ENCODE assay signal across 13 cellular contexts in genomic region chr3:52195823-52196331, GRCh38. TPM values are rescaled to one million over a fixed set of nuclear protein-coding genes. Genes with fewer than 3 reads are reported as not detected.
DNase-seq lines count a peak whose midpoint lies in the region; ATAC-seq and TF ChIP-seq lines count a peak whose summit lies in the region.
"Had no signal": no experiment of that assay in that cellular context is flagged by ENCODE, and none has a peak within 500 bp of the region (broad histone marks: within the 10 kb centered on the region; RNA-seq: fewer than 3 reads in every experiment).

No MANE protein-coding gene starts in this region.

- no peaks in the 10 kb centered on the region for H3K9me3 Mint-ChIP-seq in CD8-positive, alpha-beta memory T cell
- H3K9me3 Mint-ChIP-seq in progenitor cell of endocrine pancreas (ENCODE audit: low read depth), result no peaks in the 10 kb centered on the region
- H3K9me3 Mint-ChIP-seq in CD8-positive, alpha-beta T cell, result no peaks in the 10 kb centered on the region

- H3K4me3 Mint-ChIP-seq in CD8-positive, alpha-beta memory T cell, result peak overlapping the region in 1 of 7 donors; percentile 84
- no peak overlapping the region for H3K4me3 Mint-ChIP-seq in progenitor cell of endocrine pancreas (ENCODE audit: low read depth)
- H3K4me3 Mint-ChIP-seq in CD8-positive, alpha-beta T cell, result no peak overlapping the region

- no peaks in the 10 kb centered on the region for H3K27me3 ChIP-seq in CD8-positive, alpha-beta memory T cell (ENCODE audit: insufficient read depth, low read length, poor library complexity, severe bottlenecking)
- H3K27me3 ChIP-seq in CD8-positive, alpha-beta T cell (ENCODE audit: insufficient read depth, low read length), result no peaks in the 10 kb centered on the region
- H3K27me3 ChIP-seq: ascending aorta had no signal

- H3K9me3 ChIP-seq in CD8-positive, alpha-beta memory T cell (ENCODE audit: low read length), result no peaks in the 10 kb centered on the region
- H3K9me3 ChIP-seq in CD8-positive, alpha-beta T cell (ENCODE audit: low read length), result no peaks in the 10 kb centered on the region
- H3K9me3 ChIP-seq: ascending aorta had no signal

- peaks cover 0 to 13% (median 2%) of the 10 kb centered on the region in 3 donors for H3K36me3 Mint-ChIP-seq in CD8-positive, alpha-beta memory T cell
- peaks cover 4% of the 10 kb centered on the region for H3K36me3 Mint-ChIP-seq in progenitor cell of endocrine pancreas (ENCODE audit: insufficient read depth)
- peaks cover 19% of the 10 kb centered on the region for H3K36me3 Mint-ChIP-seq in CD8-positive, alpha-beta T cell

- DNase-seq in CD8-positive, alpha-beta memory T cell, result no peak
- DNase-seq in RWPE1 (ENCODE audit: low spot score), result no peak
- DNase-seq in fibroblast of peridontal ligament (ENCODE audit: extremely low read depth), result peak; percentile 84
- no peak for DNase-seq in progenitor cell of endocrine pancreas (ENCODE audit: low spot score, unreplicated experiment)
- no peak for DNase-seq in CD8-positive, alpha-beta T cell
- DNase-seq in NCI-H2081 treated with DMSO at 0.1 percent for 48 hours (lab: John Stamatoyannopoulos, UW), result no peak
- no peak for DNase-seq in activated CD4-positive, alpha-beta T cell treated with anti-CD3 and anti-CD28 coated beads, Interleukin-2, amount 50 U/mL, for 48 hours
- DNase-seq in stimulated activated CD4-positive, alpha-beta T cell treated with anti-CD3 and anti-CD28 coated beads, Interleukin-1b, Interleukin-23, amount 100 ng/mL, for 48 hours, result no peak
- DNase-seq: DND-41, NCI-H446, WERI-Rb-1 had no signal

- intact Hi-C loops in CD8-positive, alpha-beta T cell (cut with DNase I, micrococcal nuclease), result loop anchor here in 1 of 2 experiments (1.0 to 2.0 kb wide), 2 partner anchors 41 to 144 kb away; partner anchors contain the start of gene POC1A

- TF ChIP-seq CTCF in RWPE1 (conservative IDR thresholded peaks at IDR 0.05; ENCODE audit: low read depth) (no peak), progenitor cell of endocrine pancreas (IDR thresholded peaks at IDR 0.05; ENCODE audit: unreplicated experiment) (no peak)
- no peak for TF ChIP-seq CTCF in CD8-positive, alpha-beta T cell (IDR thresholded peaks at IDR 0.05)

- CTCF ChIA-PET in CD8-positive, alpha-beta memory T cell (lab: Charles Lee), result interaction anchor here (0.7 to 2.5 kb wide), 2 partner anchors 24 to 27 kb away, joined by 3 to 8 read pairs; no protein-coding TSS in a partner anchor
- CTCF ChIA-PET in RWPE1 (lab: Yijun Ruan, JAX), result no interaction called here
- CTCF ChIA-PET in CD8-positive, alpha-beta T cell (lab: Charles Lee), result interaction anchor here (3.0 kb wide), 1 partner anchor 25 kb away, joined by 21 read pairs; no protein-coding TSS in a partner anchor

- H3K4me1 ChIP-seq in CD8-positive, alpha-beta memory T cell (ENCODE audit: insufficient read depth, low read length), result peaks cover 24% of the 10 kb centered on the region
- peaks cover 25% of the 10 kb centered on the region for H3K4me1 ChIP-seq in CD8-positive, alpha-beta T cell (ENCODE audit: insufficient read depth, low read length)

- no peak for ATAC-seq in CD8-positive, alpha-beta T cell

- POLR2A ChIA-PET in CD8-positive, alpha-beta memory T cell (lab: Charles Lee), result no interaction called here
- POLR2A ChIA-PET in RWPE1 (lab: Yijun Ruan, JAX; ENCODE audit: low non-redundant PET), result no interaction called here
- POLR2A ChIA-PET in CD8-positive, alpha-beta T cell (lab: Charles Lee), result interaction anchor here (0.6 kb wide), 1 partner anchor 103 kb away, joined by 3 read pairs; no protein-coding TSS in a partner anchor

- H3K27me3 Mint-ChIP-seq in CD8-positive, alpha-beta memory T cell, result peaks cover 0 to 1% of the 10 kb centered on the region in 2 donors
- no peaks in the 10 kb centered on the region for H3K27me3 Mint-ChIP-seq in progenitor cell of endocrine pancreas
- H3K27me3 Mint-ChIP-seq in CD8-positive, alpha-beta T cell (ENCODE audit: low read depth), result no peaks in the 10 kb centered on the region

- H3K27ac Mint-ChIP-seq in CD8-positive, alpha-beta memory T cell, result peak overlapping the region in 5 of 8 donors; percentile 38 to 96 (median 87)
- peak overlapping the region; percentile 84 for H3K27ac Mint-ChIP-seq in progenitor cell of endocrine pancreas
- H3K27ac Mint-ChIP-seq in CD8-positive, alpha-beta T cell, result no peak overlapping the region

- H3K27ac ChIP-seq in CD8-positive, alpha-beta memory T cell (ENCODE audit: low read depth, low read length), result no peak overlapping the region
- H3K27ac ChIP-seq in RWPE1, result peak overlapping the region; percentile 73
- no peak overlapping the region for H3K27ac ChIP-seq in CD8-positive, alpha-beta T cell (ENCODE audit: low read depth, low read length)
- H3K27ac ChIP-seq: ascending aorta, WERI-Rb-1 had no signal

- peaks cover 26 to 38% (median 37%) of the 10 kb centered on the region in 3 donors for H3K4me1 Mint-ChIP-seq in CD8-positive, alpha-beta memory T cell
- H3K4me1 Mint-ChIP-seq in progenitor cell of endocrine pancreas (ENCODE audit: low read depth), result peaks cover 17% of the 10 kb centered on the region
- H3K4me1 Mint-ChIP-seq in CD8-positive, alpha-beta T cell (ENCODE audit: low read depth), result peaks cover 29% of the 10 kb centered on the region

- H3K4me3 ChIP-seq in CD8-positive, alpha-beta memory T cell (ENCODE audit: low read length), result no peak overlapping the region
- H3K4me3 ChIP-seq in CD8-positive, alpha-beta T cell (ENCODE audit: low read depth, low read length), result no peak overlapping the region
- H3K4me3 ChIP-seq: ascending aorta had no signal

- no peaks in the 10 kb centered on the region for H3K36me3 ChIP-seq in CD8-positive, alpha-beta memory T cell (ENCODE audit: insufficient read depth, low read length)
- no peaks in the 10 kb centered on the region for H3K36me3 ChIP-seq in CD8-positive, alpha-beta T cell (ENCODE audit: insufficient read depth, low read length)
- H3K36me3 ChIP-seq: ascending aorta had no signal

RNA-seq across cellular contexts. Expression of gene ALAS1, which starts 2.1 kb away (rescaled TPM):
- 10 to 100 TPM; 72.2 to 73.0 TPM for total RNA-seq in CD8-positive, alpha-beta memory T cell
- polyA plus RNA-seq in CD8-positive, alpha-beta memory T cell, result 32.9 TPM
- 29.5 and 32.2 TPM in 2 replicates for total RNA-seq in progenitor cell of endocrine pancreas
- total RNA-seq in CD8-positive, alpha-beta T cell, result 1 to 10 TPM; 6.0 to 6.6 TPM

RNA-seq across cellular contexts. Expression of gene TLR9, which starts 29.6 kb away (rescaled TPM):
- total RNA-seq in CD8-positive, alpha-beta memory T cell, result under 1 TPM; 0.16 to 0.22 TPM
- polyA plus RNA-seq in CD8-positive, alpha-beta memory T cell, result 0.16 TPM
- total RNA-seq in progenitor cell of endocrine pancreas, result not detected in 2 replicates
- under 1 TPM in 1 of 2 experiments, not detected in 1; 0.33 TPM for total RNA-seq in CD8-positive, alpha-beta T cell
- total RNA-seq: ascending aorta had no signal
- polyA plus RNA-seq: keratinocyte had no signal

RNA-seq across cellular contexts. Expression of gene POC1A, which starts 41.7 kb away (rescaled TPM):
- total RNA-seq in CD8-positive, alpha-beta memory T cell, result 10 to 100 TPM; 22.6 to 22.7 TPM
- 1.5 TPM for polyA plus RNA-seq in CD8-positive, alpha-beta memory T cell
- total RNA-seq in progenitor cell of endocrine pancreas, result 14.4 and 14.5 TPM in 2 replicates
- total RNA-seq in CD8-positive, alpha-beta T cell, result under 1 TPM; 0.24 to 0.42 TPM
- total RNA-seq: ascending aorta had no signal

RNA-seq across cellular contexts. Expression of gene TWF2, which starts 43.1 kb away (rescaled TPM):
- total RNA-seq in CD8-positive, alpha-beta memory T cell, result 100 to 1,000 TPM in 1 of 2 experiments, 10 to 100 TPM in 1; 98.2 to 101 TPM
- polyA plus RNA-seq in CD8-positive, alpha-beta memory T cell, result 138 TPM
- total RNA-seq in progenitor cell of endocrine pancreas, result 27.6 and 31.5 TPM in 2 replicates
- total RNA-seq in CD8-positive, alpha-beta T cell, result 10 to 100 TPM; 31.1 to 31.2 TPM

RNA-seq across cellular contexts. Expression of gene PPM1M, which starts 49.7 kb away (rescaled TPM):
- 10 to 100 TPM; 56.6 to 60.8 TPM for total RNA-seq in CD8-positive, alpha-beta memory T cell
- 81.8 TPM for polyA plus RNA-seq in CD8-positive, alpha-beta memory T cell
- total RNA-seq in progenitor cell of endocrine pancreas, result 6.1 and 6.7 TPM in 2 replicates
- total RNA-seq in CD8-positive, alpha-beta T cell, result 10 to 100 TPM; 43.9 to 46.9 TPM

Comparison
In these comparisons a context has a peak if more than half of its experiments do, and no peak if none do; other contexts are left out.
1. RNA of gene POC1A, which starts 41.7 kb away (total RNA-seq): 22.6 to 22.7 TPM in CD8-positive, alpha-beta memory T cell and 14.4 to 14.5 TPM in progenitor cell of endocrine pancreas; 0.24 to 0.42 TPM in CD8-positive, alpha-beta T cell; every median in the first group is over 10 times any median in the second.